8 cellular contexts compared by ENCODE assay signal in the genomic region with DNA sequence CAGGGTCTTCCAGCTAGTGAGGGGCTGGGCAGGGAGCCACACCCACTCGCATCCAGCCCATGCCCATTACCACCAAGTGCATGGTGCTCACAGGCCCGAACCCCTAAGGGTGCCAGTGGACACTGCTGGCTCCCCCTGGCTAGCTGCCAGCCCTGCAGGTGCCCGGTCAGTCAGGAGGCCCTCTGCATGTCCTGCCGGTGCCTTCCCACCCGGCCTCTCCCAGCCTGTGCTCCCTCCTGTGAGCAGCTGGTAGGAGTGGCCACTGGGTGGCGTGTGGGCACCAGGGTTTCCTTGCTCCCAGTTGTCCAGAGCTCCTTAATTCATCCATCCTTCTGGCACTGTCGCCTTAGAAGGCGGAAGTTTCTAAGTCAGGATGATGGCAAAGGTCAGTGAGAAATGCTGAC. TPM values are rescaled to one million over a fixed set of nuclear protein-coding genes. Genes with fewer than 3 reads are reported as not detected.
DNase-seq lines count a peak whose midpoint lies in the region; ATAC-seq, FAIRE-seq and TF ChIP-seq lines count a peak whose summit lies in the region.

No MANE protein-coding gene starts in this region.

- H3K4me2 ChIP-seq in keratinocyte (ENCODE audit: control insufficient read depth, extremely low read depth, insufficient read depth, low read depth, low read length) = no peak overlapping the region

- no peaks in the 10 kb centered on the region for H3K4me1 ChIP-seq in keratinocyte (ENCODE audit: control insufficient read depth, extremely low read depth, insufficient read depth, low read length)

- H3K4me3 ChIP-seq in GM12875 (ENCODE audit: low read depth, low read length) (no peak overlapping the region), astrocyte of the spinal cord (ENCODE audit: low read depth, low read length) (no peak overlapping the region), keratinocyte (ENCODE audit: control insufficient read depth in 2 of 3, extremely low read depth in 1 of 3, insufficient read depth in 2 of 3, low read depth in 1 of 3, low read length in 3 of 3) (no peak overlapping the region)

- no peaks in the 10 kb centered on the region for H3K79me2 ChIP-seq in keratinocyte (ENCODE audit: control insufficient read depth, insufficient read depth, low read length)

- peak; percentile 73 for TF ChIP-seq CTCF in GM12875 (IDR thresholded peaks at IDR 0.05; ENCODE audit: borderline replicate concordance, insufficient read depth, low read depth, low read length)
- peak; percentile 85 for TF ChIP-seq CTCF in astrocyte of the spinal cord (IDR thresholded peaks at IDR 0.05; ENCODE audit: low read depth, low read length)
- TF ChIP-seq CTCF in keratinocyte (optimal IDR thresholded peaks at IDR 0.05 in 1 of 3, IDR thresholded peaks at IDR 0.05 in 1 of 3, conservative IDR thresholded peaks at IDR 0.05 in 1 of 3; ENCODE audit: extremely low read depth in 1 of 3, insufficient read depth in 2 of 3, low read length in 3 of 3) = peak; percentile 62 to 87 (median 74)

- no peak overlapping the region for H3K9ac ChIP-seq in keratinocyte (ENCODE audit: control insufficient read depth, extremely low read depth, insufficient read depth, low read length)

- H3K9me3 ChIP-seq in keratinocyte (ENCODE audit: control insufficient read depth, low read depth, low read length) = no peaks in the 10 kb centered on the region

- no peaks in the 10 kb centered on the region for H4K20me1 ChIP-seq in keratinocyte (ENCODE audit: control insufficient read depth, extremely low read depth, insufficient read depth, low read length)

- H3K27me3 ChIP-seq in keratinocyte (ENCODE audit: control insufficient read depth, extremely low read depth, insufficient read depth, low read length) = no peaks in the 10 kb centered on the region

- peaks cover 41 to 51% of the 10 kb centered on the region in 2 experiments for H3K36me3 ChIP-seq in keratinocyte (ENCODE audit: control insufficient read depth in 2 of 2, extremely low read depth in 1 of 2, insufficient read depth in 2 of 2, low read length in 2 of 2)

- no peak overlapping the region for H2AFZ ChIP-seq in keratinocyte (ENCODE audit: control insufficient read depth, low read length)

- dilution Hi-C loops in keratinocyte (cut with MboI; ENCODE audit: extremely low pct_ligation_motif_present, low sequenced_read_pairs) = no loop called here

- H3K9me1 ChIP-seq in keratinocyte (ENCODE audit: control insufficient read depth, extremely low read depth, insufficient read depth, low read length) = no peaks in the 10 kb centered on the region

- DNase-seq in AG20443 (ENCODE audit: low spot score) (peak; percentile 80), NCI-H2171 treated with DMSO at 0.1 percent for 48 hours (lab: John Stamatoyannopoulos, UW) (peak; percentile 51), astrocyte of the spinal cord (ENCODE audit: low read depth, low spot score) (peak; percentile 46), keratinocyte (ENCODE audit: low read depth, low spot score) (no peak), ureter (ENCODE audit: low spot score) (no peak)

- FAIRE-seq in keratinocyte (lab: Jason Lieb, UNC) = no peak

- in situ Hi-C loops in astrocyte of the spinal cord (cut with HindIII; ENCODE audit: low sequenced_read_pairs) = no loop called here

- ATAC-seq in HG02938 (IDR thresholded peaks at IDR 0.05; ENCODE audit: unreplicated experiment) = no peak
- no peak for ATAC-seq in GM21528 (IDR thresholded peaks at IDR 0.05; ENCODE audit: low FRiP score, unreplicated experiment)

- H3K27ac ChIP-seq in keratinocyte (ENCODE audit: control insufficient read depth, insufficient read depth, low read length) = no peak overlapping the region

RNA-seq across cellular contexts. Expression of a gene that starts 33.4 kb away (rescaled TPM):
- polyA plus RNA-seq in keratinocyte = 57.6 to 87.5 TPM (median 59.0 TPM) in 3 replicates
- polyA plus RNA-seq in keratinocyte (2011; ENCODE audit: low read depth) = 20.2 TPM
- polyA plus RNA-seq in keratinocyte (2011; cell fraction: cytosol; rRNA removed) = 21.1 and 28.7 TPM in 2 replicates
- 196 and 205 TPM in 2 replicates for polyA plus RNA-seq in keratinocyte (2011; cell fraction: nucleus; rRNA removed)
- 80.6 and 92.1 TPM in 2 replicates for polyA plus RNA-seq in keratinocyte (2012; ENCODE audit: low replicate concordance)
- polyA minus RNA-seq in keratinocyte = 60.9 to 96.0 TPM (median 64.2 TPM) in 3 replicates
- 70.4 TPM for polyA minus RNA-seq in keratinocyte (2011; cell fraction: cytosol; rRNA and poly(A)+ RNA removed)
- 124 and 168 TPM in 2 replicates for polyA minus RNA-seq in keratinocyte (2011; cell fraction: nucleus; rRNA and poly(A)+ RNA removed)
- 285 TPM for total RNA-seq in ureter

RNA-seq across cellular contexts. Expression of a gene that starts 42.0 kb away (rescaled TPM):
- polyA plus RNA-seq in keratinocyte = not detected in 3 replicates
- polyA plus RNA-seq in keratinocyte (2011; ENCODE audit: low read depth) = not detected
- polyA plus RNA-seq in keratinocyte (2011; cell fraction: cytosol; rRNA removed) = not detected in 2 replicates
- 0.01 TPM in 1 of 2 replicates, not detected in the other for polyA plus RNA-seq in keratinocyte (2011; cell fraction: nucleus; rRNA removed)
- 0.28 TPM in 2 replicates for polyA plus RNA-seq in keratinocyte (2012; ENCODE audit: low replicate concordance)
- polyA minus RNA-seq in keratinocyte = 0.03 TPM in 1 of 3 replicates, not detected in the others
- not detected for polyA minus RNA-seq in keratinocyte (2011; cell fraction: cytosol; rRNA and poly(A)+ RNA removed)
- polyA minus RNA-seq in keratinocyte (2011; cell fraction: nucleus; rRNA and poly(A)+ RNA removed) = not detected in 2 replicates
- total RNA-seq in ureter = not detected

Comparison
In these comparisons a context has a peak if more than half of its experiments do, and no peak if none do; other contexts are left out.
1. DNase-seq: peak in AG20443 (single experiment), NCI-H2171 treated with DMSO at 0.1 percent for 48 hours (single experiment) and astrocyte of the spinal cord (single experiment); none in keratinocyte (single experiment) and ureter (single experiment).
2. Peak in every context shown above with its lines, with median percentiles within 50 percentile points of each other: CTCF ChIP-seq.